In genomic region chr13:91406619-91407018, GRCh38 we compare ENCODE assay signal across 8 cellular contexts. TPM values are rescaled to one million over a fixed set of nuclear protein-coding genes. Genes with fewer than 3 reads are reported as not detected.
A peak's percentile ranks its signal among the peaks of the same experiment; 100 is the strongest.
DNase-seq lines count a peak whose midpoint lies in the region; ATAC-seq, FAIRE-seq and TF ChIP-seq lines count a peak whose summit lies in the region.

No MANE protein-coding gene starts in this region.

- no peak overlapping the region for H3K23ac ChIP-seq in mesenchymal stem cell (ENCODE audit: low read length in 2 of 2)

- H3K4me3 ChIP-seq in GM12878 (no peak overlapping the region), mesenchymal stem cell (ENCODE audit: insufficient read depth in 1 of 2, low read depth in 1 of 2, low read length in 2 of 2) (no peak overlapping the region), suprapubic skin (no peak overlapping the region)

- H4K20me1 ChIP-seq in GM12878 (ENCODE audit: control insufficient read depth, insufficient read depth): no peaks in the 10 kb centered on the region

- H2AK5ac ChIP-seq in mesenchymal stem cell (ENCODE audit: low read length, severe bottlenecking): no peak overlapping the region

- in situ Hi-C loops in GM12878 (cut with MboI): no loop called here

- no TSS peak for BruUV-seq in GM12878 (replicated peaks; lab: Mats Ljungman, UMichigan)

- no peak overlapping the region for H4K8ac ChIP-seq in mesenchymal stem cell (ENCODE audit: low read length)

- H3K9ac ChIP-seq in GM12878 (ENCODE audit: control insufficient read depth, insufficient read depth, low read length) (no peak overlapping the region), mesenchymal stem cell (ENCODE audit: low read length) (no peak overlapping the region)

- no peak overlapping the region for H3K18ac ChIP-seq in mesenchymal stem cell (ENCODE audit: low read depth in 1 of 2, low read length in 2 of 2)

- WGBS in GM12878 (ENCODE audit: insufficient coverage, insufficient replicate concordance, low lambda C conversion rate, missing lambda C conversion rate): 9% methylated on average over 5 of the region's 5 CpGs
- 50% methylated on average over 3 of the region's 5 CpGs for WGBS in mesenchymal stem cell
- 60% methylated on average over 5 of the region's 5 CpGs for WGBS in suprapubic skin

- H2BK120ac ChIP-seq in mesenchymal stem cell (ENCODE audit: low read depth, low read length): no peak overlapping the region

- FAIRE-seq in GM12878 (lab: Jason Lieb, UNC): peak; percentile 78

- no peak overlapping the region for H3K14ac ChIP-seq in mesenchymal stem cell (ENCODE audit: low read length in 2 of 2)

- H2BK15ac ChIP-seq in mesenchymal stem cell (ENCODE audit: low read depth, poor library complexity, severe bottlenecking): no peak overlapping the region

- ATAC-seq in HG03280 (IDR thresholded peaks at IDR 0.05; ENCODE audit: unreplicated experiment): peak; percentile 80
- peak; percentile 92 for ATAC-seq in GM12878

- H3K36me3 ChIP-seq in GM12878 (ENCODE audit: control insufficient read depth in 2 of 2, insufficient read depth in 2 of 2, low read length in 1 of 2) (no peaks in the 10 kb centered on the region), mesenchymal stem cell (ENCODE audit: control insufficient read depth in 1 of 2, insufficient read depth in 2 of 2, low read depth in 1 of 2, low read length in 2 of 2) (no peaks in the 10 kb centered on the region), suprapubic skin (no peaks in the 10 kb centered on the region)

- no peak overlapping the region for H2BK12ac ChIP-seq in mesenchymal stem cell (ENCODE audit: low read length in 2 of 2)

- H3K27me3 ChIP-seq in GM12878 (replicated peaks in 1 of 2; ENCODE audit: control insufficient read depth in 2 of 2, insufficient read depth in 2 of 2, low read length in 1 of 2): no peaks in the 10 kb centered on the region
- peaks cover 0 to 25% of the 10 kb centered on the region in 2 experiments for H3K27me3 ChIP-seq in mesenchymal stem cell (ENCODE audit: control insufficient read depth in 1 of 2, insufficient read depth in 1 of 2, low read length in 2 of 2)
- no peaks in the 10 kb centered on the region for H3K27me3 ChIP-seq in suprapubic skin

- TF ChIP-seq EP300 in GM12878 (IDR thresholded peaks at IDR 0.05; ENCODE audit: borderline replicate concordance in 1 of 2, control insufficient read depth in 1 of 2, low read depth in 2 of 2, low read length in 2 of 2) (no peak), suprapubic skin (IDR thresholded peaks at IDR 0.05) (no peak)

- no peak overlapping the region for H3K4ac ChIP-seq in mesenchymal stem cell (ENCODE audit: low read depth in 1 of 2, low read length in 2 of 2)

- no peaks in the 10 kb centered on the region; the same call in 1 of the 2 replicates for H3K79me2 ChIP-seq in GM12878 (ENCODE audit: control insufficient read depth, insufficient read depth, low read length)

- TF ChIP-seq POLR2A in GM12878 (IDR thresholded peaks at IDR 0.05; ENCODE audit: low read depth, low read length) (no peak), suprapubic skin (IDR thresholded peaks at IDR 0.05) (no peak)

- H3K4me1 ChIP-seq in GM12878 (ENCODE audit: control insufficient read depth, insufficient read depth, low read length) (peaks cover 3% of the 10 kb centered on the region; the same call in 1 of the 2 replicates), mesenchymal stem cell (ENCODE audit: control insufficient read depth, insufficient read depth, low read depth, low read length) (no peaks in the 10 kb centered on the region), suprapubic skin (no peaks in the 10 kb centered on the region)

- H4K91ac ChIP-seq in mesenchymal stem cell (ENCODE audit: low read length): no peak overlapping the region

- POLR2A ChIA-PET in GM12878 (lab: Charles Lee): no interaction called here

- no peak overlapping the region for H2BK5ac ChIP-seq in mesenchymal stem cell (ENCODE audit: low read depth, low read length, poor library complexity, severe bottlenecking)

- DNase-seq in NCI-H2081 (lab: John Stamatoyannopoulos, UW): peak; percentile 51 to 58
- no peak for DNase-seq in NCI-H2081 treated with DMSO at 0.1 percent for 48 hours (lab: John Stamatoyannopoulos, UW)
- peak; percentile 38 for DNase-seq in GM19240 (ENCODE audit: insufficient read length, low spot score)
- peak; percentile 71 to 80 for DNase-seq in NCI-H526 (lab: John Stamatoyannopoulos, UW)
- no peak for DNase-seq in GM12878 (ENCODE audit: low read depth, low spot score)
- DNase-seq in mesenchymal stem cell: peak; percentile 45
- no peak for DNase-seq in suprapubic skin (ENCODE audit: low spot score in 2 of 2)

- intact Hi-C loops in GM12878 (cut with micrococcal nuclease; ENCODE audit: unreplicated experiment): loop anchor here (1.0 to 5.0 kb wide), 4 partner anchors 25 to 272 kb away; no protein-coding TSS in a partner anchor

- CTCF ChIA-PET in GM12878 (lab: Yijun Ruan, JAX): interaction anchor here (0.7 to 5.0 kb wide), 31 partner anchors 11 to 329 kb away, joined by 3 to 111 read pairs (median 4); no protein-coding TSS in a partner anchor

- RAD21 ChIA-PET in GM12878 (lab: Charles Lee; ENCODE audit: unreplicated experiment): interaction anchor here (0.9 to 4.4 kb wide), 6 partner anchors 18 to 94 kb away, joined by 3 to 33 read pairs (median 7); no protein-coding TSS in a partner anchor

- SMC1A ChIA-PET in GM12878 (lab: Charles Lee; ENCODE audit: uncharacterized antibody, unreplicated experiment): interaction anchor here (0.8 to 6.4 kb wide), 16 partner anchors 15 to 316 kb away, joined by 3 to 73 read pairs (median 4); no protein-coding TSS in a partner anchor

- H3K27ac ChIP-seq in GM12878 (ENCODE audit: control insufficient read depth, insufficient read depth): no peak overlapping the region
- H3K27ac ChIP-seq in mesenchymal stem cell (ENCODE audit: low read length, poor library complexity, severe bottlenecking): no peak overlapping the region
- no peak overlapping the region for H3K27ac ChIP-seq in suprapubic skin

- H3K9me3 ChIP-seq in GM12878 (replicated peaks; ENCODE audit: control insufficient read depth, insufficient read depth, low read length): no peaks in the 10 kb centered on the region
- H3K9me3 ChIP-seq in mesenchymal stem cell (ENCODE audit: control insufficient read depth, low read length): no peaks in the 10 kb centered on the region
- H3K9me3 ChIP-seq in suprapubic skin: no peaks in the 10 kb centered on the region

- peak; percentile 77 for TF ChIP-seq RAD21 in GM12878 (IDR thresholded peaks at IDR 0.05; ENCODE audit: insufficient read depth, low read depth, low read length)

- no peak overlapping the region for H2AFZ ChIP-seq in GM12878 (ENCODE audit: control insufficient read depth, low read depth, low read length)
- no peak overlapping the region for H2AFZ ChIP-seq in mesenchymal stem cell (ENCODE audit: low read depth, low read length)

- H3K4me2 ChIP-seq in GM12878 (ENCODE audit: control insufficient read depth, insufficient read depth) (no peak overlapping the region), mesenchymal stem cell (ENCODE audit: low read length, poor library complexity, severe bottlenecking) (no peak overlapping the region)

- no peaks in the 10 kb centered on the region for H3K79me1 ChIP-seq in mesenchymal stem cell (replicated peaks; ENCODE audit: low read length, poor library complexity, severe bottlenecking)

- TF ChIP-seq CTCF in GM12878 (IDR thresholded peaks at IDR 0.05 in 2 of 3, conservative IDR thresholded peaks at IDR 0.05 in 1 of 3; ENCODE audit: control insufficient read depth in 2 of 3, extremely low read depth in 1 of 3, insufficient read depth in 1 of 3, low read depth in 3 of 3, low read length in 3 of 3) (peak; percentile 60 to 68 (median 67); a peak in 5 of 6 replicates), suprapubic skin (IDR thresholded peaks at IDR 0.05) (no peak)

RNA-seq across cellular contexts. Expression of gene GPC5, which starts 8.2 kb away (rescaled TPM):
- total RNA-seq in GM12878 (2013; cell fraction: nucleolus; rRNA removed): 54.8 and 55.7 TPM in 2 replicates
- total RNA-seq in GM12878 (2014; rRNA removed) (0.45 and 1.0 TPM in 2 replicates), GM12878 (2014; rRNA removed; fragmentation: Illumina TruSeq; extraction: Trizol) (0.13 and 0.60 TPM in 2 replicates), GM12878 (2021) (0.32 and 0.44 TPM in 2 replicates), suprapubic skin (under 1 TPM in 1 of 4 donors, not detected in 3; 0.55 TPM)
- polyA plus RNA-seq in GM12878 (2011; ENCODE audit: low read depth): 0.80 TPM
- polyA plus RNA-seq in GM12878 (2011; rRNA removed) (0.49 and 0.87 TPM in 2 replicates), GM12878 (2014; fragmentation: Illumina TruSeq; extraction: Trizol) (0.43 and 0.47 TPM in 2 replicates), GM12878 (2014; fragmentation: Nextera tagmentation; extraction: Ambion mirVana) (under 1 TPM in 1 of 2 experiments, not detected in 1; 0.05 TPM), GM12878 (2014; rRNA removed) (0.19 and 0.41 TPM in 2 replicates), GM12878 (2016; fragmentation: Nextera tagmentation; extraction: Ambion mirVana) (under 1 TPM; 0.39 to 0.47 TPM)
- 0.78 and 0.87 TPM in 2 replicates for polyA plus RNA-seq in GM12878 (2011; cell fraction: cytosol; rRNA removed)
- 1.1 and 2.2 TPM in 2 replicates for polyA plus RNA-seq in GM12878 (2011; cell fraction: nucleus; rRNA removed)
- polyA plus RNA-seq in GM12878 (2012): 0.95 and 1.6 TPM in 2 replicates
- polyA minus RNA-seq in GM12878 (2011; rRNA and poly(A)+ RNA removed): 5.3 and 7.9 TPM in 2 replicates
- not detected in 2 replicates for polyA minus RNA-seq in GM12878 (2011; cell fraction: cytosol; rRNA and poly(A)+ RNA removed)
- 6.9 and 9.1 TPM in 2 replicates for polyA minus RNA-seq in GM12878 (2011; cell fraction: nucleus; rRNA and poly(A)+ RNA removed)
- 0.40 TPM for polyA plus RNA-seq in mesenchymal stem cell (2013, experiment 1 of 2)
- polyA plus RNA-seq in mesenchymal stem cell (2013, experiment 2 of 2): 0.40 TPM

RNA-seq across cellular contexts. Expression of gene MIR17HG, which starts 59.1 kb away (rescaled TPM):
- 157 and 159 TPM in 2 replicates for total RNA-seq in GM12878 (2013; cell fraction: nucleolus; rRNA removed)
- total RNA-seq in GM12878 (2014; rRNA removed) (34.8 and 44.1 TPM in 2 replicates), GM12878 (2014; rRNA removed; fragmentation: Illumina TruSeq; extraction: Trizol) (37.7 and 39.9 TPM in 2 replicates), GM12878 (2021) (21.2 and 23.5 TPM in 2 replicates), suprapubic skin (10 to 100 TPM in 1 of 4 donors, 1 to 10 TPM in 3; 4.0 to 12.8 (median 4.2) TPM)
- polyA plus RNA-seq in GM12878 (2011; ENCODE audit: low read depth): 6.4 TPM
- polyA plus RNA-seq in GM12878 (2011; rRNA removed) (16.6 and 29.5 TPM in 2 replicates), GM12878 (2014; fragmentation: Illumina TruSeq; extraction: Trizol) (11.9 and 16.6 TPM in 2 replicates), GM12878 (2014; fragmentation: Nextera tagmentation; extraction: Ambion mirVana) (10 to 100 TPM; 11.6 to 13.6 TPM), GM12878 (2014; rRNA removed) (16.4 and 19.4 TPM in 2 replicates), GM12878 (2016; fragmentation: Nextera tagmentation; extraction: Ambion mirVana) (1 to 10 TPM; 4.4 to 5.1 TPM)
- polyA plus RNA-seq in GM12878 (2011; cell fraction: cytosol; rRNA removed): 3.0 and 3.6 TPM in 2 replicates
- 20.1 and 26.2 TPM in 2 replicates for polyA plus RNA-seq in GM12878 (2011; cell fraction: nucleus; rRNA removed)
- polyA plus RNA-seq in GM12878 (2012): 8.0 and 13.4 TPM in 2 replicates
- polyA minus RNA-seq in GM12878 (2011; rRNA and poly(A)+ RNA removed): 27.6 and 40.8 TPM in 2 replicates
- polyA minus RNA-seq in GM12878 (2011; cell fraction: cytosol; rRNA and poly(A)+ RNA removed): 3.7 and 3.9 TPM in 2 replicates
- 124 and 145 TPM in 2 replicates for polyA minus RNA-seq in GM12878 (2011; cell fraction: nucleus; rRNA and poly(A)+ RNA removed)
- 0.10 TPM for polyA plus RNA-seq in mesenchymal stem cell (2013, experiment 1 of 2)
- polyA plus RNA-seq in mesenchymal stem cell (2013, experiment 2 of 2): 0.12 TPM

Comparison
In these comparisons a context has a peak if more than half of its experiments do, and no peak if none do; other contexts are left out.
1. DNase-seq: peak in NCI-H2081 (2 of 2), GM19240 (single experiment), NCI-H526 (2 of 2) and mesenchymal stem cell (single experiment); none in NCI-H2081 treated with DMSO at 0.1 percent for 48 hours (single experiment), GM12878 (single experiment) and suprapubic skin (0 of 2).
2. CTCF ChIP-seq: peak in GM12878 (3 of 3); none in suprapubic skin (0 of 2).